Comparison of ENCODE assay signal across 1 cellular context in the genomic region with DNA sequence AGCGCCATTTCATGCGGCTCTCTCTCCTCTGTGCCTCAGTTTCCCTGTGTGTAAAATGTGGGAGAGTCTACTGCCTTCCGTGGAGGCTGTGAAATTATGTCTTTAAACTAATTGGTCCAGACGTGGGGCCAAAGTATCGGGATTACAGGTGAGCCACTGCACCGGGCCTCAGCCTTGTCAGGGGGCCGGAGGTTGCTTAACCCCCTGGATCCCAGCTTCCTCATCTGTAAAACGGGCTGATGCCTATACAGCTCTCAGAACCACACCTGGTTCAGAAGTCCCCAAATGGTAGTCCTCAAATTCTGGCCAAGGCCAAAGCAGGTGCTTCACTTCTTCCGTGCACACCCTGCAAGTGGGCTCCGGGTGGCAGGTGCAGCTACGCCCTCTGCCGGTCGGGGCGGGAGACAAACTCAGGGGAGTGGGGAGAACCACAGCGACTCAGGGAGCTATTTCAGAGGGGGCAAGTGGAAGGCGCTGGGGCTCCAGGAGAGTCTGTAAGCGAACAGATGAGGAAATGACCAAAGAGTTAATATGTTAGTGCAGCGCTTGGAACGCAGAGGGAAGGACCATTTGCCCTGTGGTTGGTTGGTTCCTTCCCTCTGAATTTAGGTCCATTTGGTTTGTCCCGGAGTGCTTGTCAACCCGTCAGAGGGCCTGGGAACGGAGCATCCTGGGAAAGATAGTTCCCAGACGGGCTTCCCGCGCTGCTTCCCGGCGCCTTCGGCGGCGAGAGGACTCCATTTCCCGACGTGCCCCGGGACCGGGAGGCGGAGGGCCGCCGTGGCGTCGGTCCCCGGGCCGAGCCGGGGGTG.
TF ChIP-seq lines count a peak whose summit lies in the region.

A gene (plus strand): TSS at position 812 of the 812 bp plus-strand sequence. CDS start 135 bp downstream, outside the sequence.

TF ChIP-seq in HEK293, 187 proteins besides CTCF, POLR2A, EP300 and RAD21 (continued from another document and continues in another):
- TF ChIP-seq, protein P1, sequence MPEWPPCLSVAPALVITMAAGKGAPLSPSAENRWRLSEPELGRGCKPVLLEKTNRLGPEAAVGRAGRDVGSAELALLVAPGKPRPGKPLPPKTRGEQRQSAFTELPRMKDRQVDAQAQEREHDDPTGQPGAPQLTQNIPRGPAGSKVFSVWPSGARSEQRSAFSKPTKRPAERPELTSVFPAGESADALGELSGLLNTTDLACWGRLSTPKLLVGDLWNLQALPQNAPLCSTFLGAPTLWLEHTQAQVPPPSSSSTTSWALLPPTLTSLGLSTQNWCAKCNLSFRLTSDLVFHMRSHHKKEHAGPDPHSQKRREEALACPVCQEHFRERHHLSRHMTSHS (tag by site-specific recombination; IDR thresholded peaks at IDR 0.05) = no peak
- TF ChIP-seq, protein P2, sequence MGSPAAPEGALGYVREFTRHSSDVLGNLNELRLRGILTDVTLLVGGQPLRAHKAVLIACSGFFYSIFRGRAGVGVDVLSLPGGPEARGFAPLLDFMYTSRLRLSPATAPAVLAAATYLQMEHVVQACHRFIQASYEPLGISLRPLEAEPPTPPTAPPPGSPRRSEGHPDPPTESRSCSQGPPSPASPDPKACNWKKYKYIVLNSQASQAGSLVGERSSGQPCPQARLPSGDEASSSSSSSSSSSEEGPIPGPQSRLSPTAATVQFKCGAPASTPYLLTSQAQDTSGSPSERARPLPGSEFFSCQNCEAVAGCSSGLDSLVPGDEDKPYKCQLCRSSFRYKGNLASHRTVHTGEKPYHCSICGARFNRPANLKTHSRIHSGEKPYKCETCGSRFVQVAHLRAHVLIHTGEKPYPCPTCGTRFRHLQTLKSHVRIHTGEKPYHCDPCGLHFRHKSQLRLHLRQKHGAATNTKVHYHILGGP (tag by site-specific recombination; IDR thresholded peaks at IDR 0.05) = no peak
- TF ChIP-seq ZNF266 (tag by site-specific recombination; IDR thresholded peaks at IDR 0.05; ENCODE audit: low read depth) (no peak), ZNF664 (tag by site-specific recombination; IDR thresholded peaks at IDR 0.05) (no peak), ZNF837 (tag by site-specific recombination; IDR thresholded peaks at IDR 0.05) (no peak), ZNF629 (tag by site-specific recombination; IDR thresholded peaks at IDR 0.05) (peak; percentile 87), SALL2 (tag by site-specific recombination; IDR thresholded peaks at IDR 0.05; ENCODE audit: borderline replicate concordance) (no peak), ZNF843 (tag by site-specific recombination; IDR thresholded peaks at IDR 0.05) (peak; percentile 20; the same call in 1 of the 2 replicates), ZNF626 (tag by site-specific recombination; IDR thresholded peaks at IDR 0.05) (no peak), ZNF354C (tag by site-specific recombination; IDR thresholded peaks at IDR 0.05; ENCODE audit: borderline replicate concordance, low read depth) (no peak), ZNF670 (tag by site-specific recombination; IDR thresholded peaks at IDR 0.05; ENCODE audit: low read depth) (no peak), ZBTB21 (tag by site-specific recombination; IDR thresholded peaks at IDR 0.05) (peak; percentile 57; the same call in 1 of the 2 replicates), HOXC10 (CRISPR knock-in tag; IDR thresholded peaks at IDR 0.05) (no peak), ZNF830 (tag by site-specific recombination; IDR thresholded peaks at IDR 0.05; ENCODE audit: low read depth) (no peak), WT1 (tag by site-specific recombination; IDR thresholded peaks at IDR 0.05) (no peak), ZNF184 (tag by site-specific recombination; IDR thresholded peaks at IDR 0.05) (no peak), GFI1B (tag by site-specific recombination; IDR thresholded peaks at IDR 0.05) (no peak), SP2 (tag by site-specific recombination; IDR thresholded peaks at IDR 0.05) (peak; percentile 56), ZNF600 (tag by site-specific recombination; IDR thresholded peaks at IDR 0.05) (peak; percentile 34; the same call in 1 of the 2 replicates), ZNF169 (tag by site-specific recombination; IDR thresholded peaks at IDR 0.05) (no peak), ZNF747 (tag by site-specific recombination; IDR thresholded peaks at IDR 0.05) (no peak), ZNF404 (tag by site-specific recombination; IDR thresholded peaks at IDR 0.05) (no peak), ZXDB (tag by site-specific recombination; IDR thresholded peaks at IDR 0.05) (peak; percentile 84; the same call in 1 of the 2 replicates), ZNF514 (tag by site-specific recombination; IDR thresholded peaks at IDR 0.05) (no peak)
- TF ChIP-seq, protein P3, sequence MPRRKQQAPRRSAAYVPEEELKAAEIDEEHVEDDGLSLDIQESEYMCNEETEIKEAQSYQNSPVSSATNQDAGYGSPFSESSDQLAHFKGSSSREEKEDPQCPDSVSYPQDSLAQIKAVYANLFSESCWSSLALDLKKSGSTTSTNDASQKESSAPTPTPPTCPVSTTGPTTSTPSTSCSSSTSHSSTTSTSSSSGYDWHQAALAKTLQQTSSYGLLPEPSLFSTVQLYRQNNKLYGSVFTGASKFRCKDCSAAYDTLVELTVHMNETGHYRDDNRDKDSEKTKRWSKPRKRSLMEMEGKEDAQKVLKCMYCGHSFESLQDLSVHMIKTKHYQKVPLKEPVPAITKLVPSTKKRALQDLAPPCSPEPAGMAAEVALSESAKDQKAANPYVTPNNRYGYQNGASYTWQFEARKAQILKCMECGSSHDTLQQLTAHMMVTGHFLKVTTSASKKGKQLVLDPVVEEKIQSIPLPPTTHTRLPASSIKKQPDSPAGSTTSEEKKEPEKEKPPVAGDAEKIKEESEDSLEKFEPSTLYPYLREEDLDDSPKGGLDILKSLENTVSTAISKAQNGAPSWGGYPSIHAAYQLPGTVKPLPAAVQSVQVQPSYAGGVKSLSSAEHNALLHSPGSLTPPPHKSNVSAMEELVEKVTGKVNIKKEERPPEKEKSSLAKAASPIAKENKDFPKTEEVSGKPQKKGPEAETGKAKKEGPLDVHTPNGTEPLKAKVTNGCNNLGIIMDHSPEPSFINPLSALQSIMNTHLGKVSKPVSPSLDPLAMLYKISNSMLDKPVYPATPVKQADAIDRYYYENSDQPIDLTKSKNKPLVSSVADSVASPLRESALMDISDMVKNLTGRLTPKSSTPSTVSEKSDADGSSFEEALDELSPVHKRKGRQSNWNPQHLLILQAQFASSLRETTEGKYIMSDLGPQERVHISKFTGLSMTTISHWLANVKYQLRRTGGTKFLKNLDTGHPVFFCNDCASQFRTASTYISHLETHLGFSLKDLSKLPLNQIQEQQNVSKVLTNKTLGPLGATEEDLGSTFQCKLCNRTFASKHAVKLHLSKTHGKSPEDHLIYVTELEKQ (tag by site-specific recombination; IDR thresholded peaks at IDR 0.05; ENCODE audit: borderline replicate concordance) = no peak; the same call in 1 of the 2 replicates
- TF ChIP-seq, protein P4, sequence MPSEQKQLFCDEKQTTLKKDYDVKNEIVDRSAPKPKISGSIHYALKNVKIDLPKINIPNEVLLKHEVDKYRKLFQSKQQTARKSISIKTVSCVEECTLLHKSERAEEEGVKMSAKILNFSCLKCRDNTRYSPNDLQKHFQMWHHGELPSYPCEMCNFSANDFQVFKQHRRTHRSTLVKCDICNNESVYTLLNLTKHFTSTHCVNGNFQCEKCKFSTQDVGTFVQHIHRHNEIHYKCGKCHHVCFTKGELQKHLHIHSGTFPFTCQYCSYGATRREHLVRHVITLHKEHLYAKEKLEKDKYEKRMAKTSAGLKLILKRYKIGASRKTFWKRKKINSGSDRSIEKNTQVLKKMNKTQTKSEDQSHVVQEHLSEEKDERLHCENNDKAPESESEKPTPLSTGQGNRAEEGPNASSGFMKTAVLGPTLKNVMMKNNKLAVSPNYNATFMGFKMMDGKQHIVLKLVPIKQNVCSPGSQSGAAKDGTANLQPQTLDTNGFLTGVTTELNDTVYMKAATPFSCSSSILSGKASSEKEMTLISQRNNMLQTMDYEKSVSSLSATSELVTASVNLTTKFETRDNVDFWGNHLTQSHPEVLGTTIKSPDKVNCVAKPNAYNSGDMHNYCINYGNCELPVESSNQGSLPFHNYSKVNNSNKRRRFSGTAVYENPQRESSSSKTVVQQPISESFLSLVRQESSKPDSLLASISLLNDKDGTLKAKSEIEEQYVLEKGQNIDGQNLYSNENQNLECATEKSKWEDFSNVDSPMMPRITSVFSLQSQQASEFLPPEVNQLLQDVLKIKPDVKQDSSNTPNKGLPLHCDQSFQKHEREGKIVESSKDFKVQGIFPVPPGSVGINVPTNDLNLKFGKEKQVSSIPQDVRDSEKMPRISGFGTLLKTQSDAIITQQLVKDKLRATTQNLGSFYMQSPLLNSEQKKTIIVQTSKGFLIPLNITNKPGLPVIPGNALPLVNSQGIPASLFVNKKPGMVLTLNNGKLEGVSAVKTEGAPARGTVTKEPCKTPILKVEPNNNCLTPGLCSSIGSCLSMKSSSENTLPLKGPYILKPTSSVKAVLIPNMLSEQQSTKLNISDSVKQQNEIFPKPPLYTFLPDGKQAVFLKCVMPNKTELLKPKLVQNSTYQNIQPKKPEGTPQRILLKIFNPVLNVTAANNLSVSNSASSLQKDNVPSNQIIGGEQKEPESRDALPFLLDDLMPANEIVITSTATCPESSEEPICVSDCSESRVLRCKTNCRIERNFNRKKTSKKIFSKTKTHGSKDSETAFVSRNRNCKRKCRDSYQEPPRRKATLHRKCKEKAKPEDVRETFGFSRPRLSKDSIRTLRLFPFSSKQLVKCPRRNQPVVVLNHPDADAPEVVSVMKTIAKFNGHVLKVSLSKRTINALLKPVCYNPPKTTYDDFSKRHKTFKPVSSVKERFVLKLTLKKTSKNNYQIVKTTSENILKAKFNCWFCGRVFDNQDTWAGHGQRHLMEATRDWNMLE (tag by site-specific recombination; conservative IDR thresholded peaks at IDR 0.05; ENCODE audit: low read depth) = peak; percentile 30; the same call in 1 of the 2 replicates
- TF ChIP-seq, protein P5, sequence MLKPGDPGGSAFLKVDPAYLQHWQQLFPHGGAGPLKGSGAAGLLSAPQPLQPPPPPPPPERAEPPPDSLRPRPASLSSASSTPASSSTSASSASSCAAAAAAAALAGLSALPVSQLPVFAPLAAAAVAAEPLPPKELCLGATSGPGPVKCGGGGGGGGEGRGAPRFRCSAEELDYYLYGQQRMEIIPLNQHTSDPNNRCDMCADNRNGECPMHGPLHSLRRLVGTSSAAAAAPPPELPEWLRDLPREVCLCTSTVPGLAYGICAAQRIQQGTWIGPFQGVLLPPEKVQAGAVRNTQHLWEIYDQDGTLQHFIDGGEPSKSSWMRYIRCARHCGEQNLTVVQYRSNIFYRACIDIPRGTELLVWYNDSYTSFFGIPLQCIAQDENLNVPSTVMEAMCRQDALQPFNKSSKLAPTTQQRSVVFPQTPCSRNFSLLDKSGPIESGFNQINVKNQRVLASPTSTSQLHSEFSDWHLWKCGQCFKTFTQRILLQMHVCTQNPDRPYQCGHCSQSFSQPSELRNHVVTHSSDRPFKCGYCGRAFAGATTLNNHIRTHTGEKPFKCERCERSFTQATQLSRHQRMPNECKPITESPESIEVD (tag by site-specific recombination; IDR thresholded peaks at IDR 0.05) = no peak
- TF ChIP-seq, protein P6, sequence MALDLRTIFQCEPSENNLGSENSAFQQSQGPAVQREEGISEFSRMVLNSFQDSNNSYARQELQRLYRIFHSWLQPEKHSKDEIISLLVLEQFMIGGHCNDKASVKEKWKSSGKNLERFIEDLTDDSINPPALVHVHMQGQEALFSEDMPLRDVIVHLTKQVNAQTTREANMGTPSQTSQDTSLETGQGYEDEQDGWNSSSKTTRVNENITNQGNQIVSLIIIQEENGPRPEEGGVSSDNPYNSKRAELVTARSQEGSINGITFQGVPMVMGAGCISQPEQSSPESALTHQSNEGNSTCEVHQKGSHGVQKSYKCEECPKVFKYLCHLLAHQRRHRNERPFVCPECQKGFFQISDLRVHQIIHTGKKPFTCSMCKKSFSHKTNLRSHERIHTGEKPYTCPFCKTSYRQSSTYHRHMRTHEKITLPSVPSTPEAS (tag by site-specific recombination; IDR thresholded peaks at IDR 0.05) = peak; percentile 97
- TF ChIP-seq, protein P7, sequence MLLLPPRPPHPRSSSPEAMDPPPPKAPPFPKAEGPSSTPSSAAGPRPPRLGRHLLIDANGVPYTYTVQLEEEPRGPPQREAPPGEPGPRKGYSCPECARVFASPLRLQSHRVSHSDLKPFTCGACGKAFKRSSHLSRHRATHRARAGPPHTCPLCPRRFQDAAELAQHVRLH (tag by site-specific recombination; IDR thresholded peaks at IDR 0.05) = peak; percentile 88
- TF ChIP-seq, protein P8, sequence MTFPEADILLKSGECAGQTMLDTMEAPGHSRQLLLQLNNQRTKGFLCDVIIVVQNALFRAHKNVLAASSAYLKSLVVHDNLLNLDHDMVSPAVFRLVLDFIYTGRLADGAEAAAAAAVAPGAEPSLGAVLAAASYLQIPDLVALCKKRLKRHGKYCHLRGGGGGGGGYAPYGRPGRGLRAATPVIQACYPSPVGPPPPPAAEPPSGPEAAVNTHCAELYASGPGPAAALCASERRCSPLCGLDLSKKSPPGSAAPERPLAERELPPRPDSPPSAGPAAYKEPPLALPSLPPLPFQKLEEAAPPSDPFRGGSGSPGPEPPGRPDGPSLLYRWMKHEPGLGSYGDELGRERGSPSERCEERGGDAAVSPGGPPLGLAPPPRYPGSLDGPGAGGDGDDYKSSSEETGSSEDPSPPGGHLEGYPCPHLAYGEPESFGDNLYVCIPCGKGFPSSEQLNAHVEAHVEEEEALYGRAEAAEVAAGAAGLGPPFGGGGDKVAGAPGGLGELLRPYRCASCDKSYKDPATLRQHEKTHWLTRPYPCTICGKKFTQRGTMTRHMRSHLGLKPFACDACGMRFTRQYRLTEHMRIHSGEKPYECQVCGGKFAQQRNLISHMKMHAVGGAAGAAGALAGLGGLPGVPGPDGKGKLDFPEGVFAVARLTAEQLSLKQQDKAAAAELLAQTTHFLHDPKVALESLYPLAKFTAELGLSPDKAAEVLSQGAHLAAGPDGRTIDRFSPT (tag by site-specific recombination; IDR thresholded peaks at IDR 0.05) = 0 out of 2 replicates have a peak, but pooled peaks have one; percentile 18
- TF ChIP-seq, protein P9, sequence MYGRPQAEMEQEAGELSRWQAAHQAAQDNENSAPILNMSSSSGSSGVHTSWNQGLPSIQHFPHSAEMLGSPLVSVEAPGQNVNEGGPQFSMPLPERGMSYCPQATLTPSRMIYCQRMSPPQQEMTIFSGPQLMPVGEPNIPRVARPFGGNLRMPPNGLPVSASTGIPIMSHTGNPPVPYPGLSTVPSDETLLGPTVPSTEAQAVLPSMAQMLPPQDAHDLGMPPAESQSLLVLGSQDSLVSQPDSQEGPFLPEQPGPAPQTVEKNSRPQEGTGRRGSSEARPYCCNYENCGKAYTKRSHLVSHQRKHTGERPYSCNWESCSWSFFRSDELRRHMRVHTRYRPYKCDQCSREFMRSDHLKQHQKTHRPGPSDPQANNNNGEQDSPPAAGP (tag by site-specific recombination; IDR thresholded peaks at IDR 0.05) = peak; percentile 83
- TF ChIP-seq, protein P10, sequence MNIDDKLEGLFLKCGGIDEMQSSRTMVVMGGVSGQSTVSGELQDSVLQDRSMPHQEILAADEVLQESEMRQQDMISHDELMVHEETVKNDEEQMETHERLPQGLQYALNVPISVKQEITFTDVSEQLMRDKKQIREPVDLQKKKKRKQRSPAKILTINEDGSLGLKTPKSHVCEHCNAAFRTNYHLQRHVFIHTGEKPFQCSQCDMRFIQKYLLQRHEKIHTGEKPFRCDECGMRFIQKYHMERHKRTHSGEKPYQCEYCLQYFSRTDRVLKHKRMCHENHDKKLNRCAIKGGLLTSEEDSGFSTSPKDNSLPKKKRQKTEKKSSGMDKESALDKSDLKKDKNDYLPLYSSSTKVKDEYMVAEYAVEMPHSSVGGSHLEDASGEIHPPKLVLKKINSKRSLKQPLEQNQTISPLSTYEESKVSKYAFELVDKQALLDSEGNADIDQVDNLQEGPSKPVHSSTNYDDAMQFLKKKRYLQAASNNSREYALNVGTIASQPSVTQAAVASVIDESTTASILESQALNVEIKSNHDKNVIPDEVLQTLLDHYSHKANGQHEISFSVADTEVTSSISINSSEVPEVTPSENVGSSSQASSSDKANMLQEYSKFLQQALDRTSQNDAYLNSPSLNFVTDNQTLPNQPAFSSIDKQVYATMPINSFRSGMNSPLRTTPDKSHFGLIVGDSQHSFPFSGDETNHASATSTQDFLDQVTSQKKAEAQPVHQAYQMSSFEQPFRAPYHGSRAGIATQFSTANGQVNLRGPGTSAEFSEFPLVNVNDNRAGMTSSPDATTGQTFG (tag by site-specific recombination; IDR thresholded peaks at IDR 0.05; ENCODE audit: borderline replicate concordance) = no peak
